Comparison of ENCODE assay signal across 1 cellular context in the genomic region with DNA sequence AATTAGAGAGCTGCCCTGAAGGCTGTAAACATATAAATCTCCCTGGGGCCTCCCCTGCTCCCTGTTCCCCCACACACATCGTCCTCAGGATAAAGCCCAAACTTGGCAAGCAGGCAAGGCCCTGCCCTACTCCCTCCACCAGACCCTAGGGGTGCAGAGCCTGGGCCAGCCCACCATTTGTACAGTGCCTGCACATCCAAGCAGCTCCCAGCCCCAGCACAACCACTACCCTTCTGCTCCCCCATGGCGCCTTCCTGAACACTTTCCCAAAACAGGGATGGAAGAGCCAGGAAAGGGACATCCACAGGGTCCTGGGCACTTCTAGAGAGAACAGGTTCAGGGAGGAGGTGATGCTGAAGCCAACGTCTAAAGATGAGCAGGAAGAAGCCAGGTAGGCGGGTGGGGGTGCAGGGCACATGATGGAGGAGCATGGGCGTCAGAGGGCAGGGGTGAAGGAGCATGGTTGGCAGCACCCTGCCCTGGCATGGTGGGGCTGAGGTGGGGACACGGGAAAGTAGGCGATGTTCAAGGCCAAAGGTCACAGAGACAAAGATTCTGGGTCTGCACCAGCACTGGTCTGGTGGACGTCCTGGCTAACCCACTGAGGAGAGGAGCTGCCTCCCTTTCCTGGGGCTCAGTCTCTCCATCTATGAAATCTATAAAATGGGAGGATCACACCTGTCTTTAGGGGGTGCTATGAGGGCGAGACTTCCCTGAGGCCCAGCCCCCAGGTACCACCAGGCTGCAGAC.
TF ChIP-seq lines count a peak whose summit lies in the region.

No MANE protein-coding gene starts in this region.

TF ChIP-seq in IMR-90, 13 proteins besides CTCF, POLR2A, EP300 and RAD21:
- TF ChIP-seq FOS (IDR thresholded peaks at IDR 0.05; ENCODE audit: low read depth, low read length) (no peak), SMC3 (IDR thresholded peaks at IDR 0.05; ENCODE audit: low read depth, low read length) (no peak), BHLHE40 (IDR thresholded peaks at IDR 0.05; ENCODE audit: low read depth, low read length) (no peak), CEBPB (IDR thresholded peaks at IDR 0.05; ENCODE audit: low read depth, low read length) (no peak), NFE2L2 (IDR thresholded peaks at IDR 0.05; ENCODE audit: low read depth, low read length) (no peak), MAZ (IDR thresholded peaks at IDR 0.05; ENCODE audit: borderline replicate concordance, low read depth, low read length) (no peak), CHD1 (IDR thresholded peaks at IDR 0.05; ENCODE audit: low read depth, low read length) (no peak), MAFK (IDR thresholded peaks at IDR 0.05; ENCODE audit: low read depth, low read length) (no peak), MXI1 (IDR thresholded peaks at IDR 0.05; ENCODE audit: borderline replicate concordance, low read depth, low read length) (no peak), RCOR1 (IDR thresholded peaks at IDR 0.05; ENCODE audit: insufficient replicate concordance, low read length) (no peak), RFX5 (IDR thresholded peaks at IDR 0.05; ENCODE audit: low read depth, low read length) (no peak)
- TF ChIP-seq, protein P1, sequence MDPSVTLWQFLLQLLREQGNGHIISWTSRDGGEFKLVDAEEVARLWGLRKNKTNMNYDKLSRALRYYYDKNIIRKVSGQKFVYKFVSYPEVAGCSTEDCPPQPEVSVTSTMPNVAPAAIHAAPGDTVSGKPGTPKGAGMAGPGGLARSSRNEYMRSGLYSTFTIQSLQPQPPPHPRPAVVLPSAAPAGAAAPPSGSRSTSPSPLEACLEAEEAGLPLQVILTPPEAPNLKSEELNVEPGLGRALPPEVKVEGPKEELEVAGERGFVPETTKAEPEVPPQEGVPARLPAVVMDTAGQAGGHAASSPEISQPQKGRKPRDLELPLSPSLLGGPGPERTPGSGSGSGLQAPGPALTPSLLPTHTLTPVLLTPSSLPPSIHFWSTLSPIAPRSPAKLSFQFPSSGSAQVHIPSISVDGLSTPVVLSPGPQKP (IDR thresholded peaks at IDR 0.05; ENCODE audit: borderline replicate concordance, low read depth, low read length): no peak
- TF ChIP-seq, protein P2, sequence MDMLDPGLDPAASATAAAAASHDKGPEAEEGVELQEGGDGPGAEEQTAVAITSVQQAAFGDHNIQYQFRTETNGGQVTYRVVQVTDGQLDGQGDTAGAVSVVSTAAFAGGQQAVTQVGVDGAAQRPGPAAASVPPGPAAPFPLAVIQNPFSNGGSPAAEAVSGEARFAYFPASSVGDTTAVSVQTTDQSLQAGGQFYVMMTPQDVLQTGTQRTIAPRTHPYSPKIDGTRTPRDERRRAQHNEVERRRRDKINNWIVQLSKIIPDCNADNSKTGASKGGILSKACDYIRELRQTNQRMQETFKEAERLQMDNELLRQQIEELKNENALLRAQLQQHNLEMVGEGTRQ (IDR thresholded peaks at IDR 0.05; ENCODE audit: low read depth, low read length): no peak
